ENCODE assay signal across 8 cellular contexts in genomic region chr2:218860950-218861381, GRCh38. TPM values are rescaled to one million over a fixed set of nuclear protein-coding genes. Genes with fewer than 3 reads are reported as not detected.
DNase-seq lines count a peak whose midpoint lies in the region; ATAC-seq and TF ChIP-seq lines count a peak whose summit lies in the region.

No MANE protein-coding gene starts in this region.

- peaks cover 68% of the 10 kb centered on the region for H3K27me3 ChIP-seq in hepatocyte

- H3K27ac Mint-ChIP-seq in stimulated activated effector memory CD8-positive, alpha-beta T cell treated with anti-CD3 and anti-CD28 coated beads, Interleukin-12 subunit alpha, Interleukin-12 subunit beta, amount 100 ng/mL, for 72 hours, result no peak overlapping the region
- H3K27ac Mint-ChIP-seq in stimulated activated naive CD8-positive, alpha-beta T cell treated with anti-CD3 and anti-CD28 coated beads, Interleukin-15, amount 100 ng/mL, for 72 hours, result no peak overlapping the region

- DNase-seq in COLO668 (lab: John Stamatoyannopoulos, UW; ENCODE audit: unreplicated experiment) (peak; percentile 26), NCI-H1092 treated with DMSO at 0.1 percent for 48 hours (lab: John Stamatoyannopoulos, UW) (peak; percentile 77), UCSD-AML1 (lab: John Stamatoyannopoulos, UW; ENCODE audit: unreplicated experiment) (peak; percentile 48), hepatocyte (ENCODE audit: low spot score) (peak; percentile 71)
- no peak for DNase-seq in stimulated activated effector memory CD8-positive, alpha-beta T cell treated with anti-CD3 and anti-CD28 coated beads, Interleukin-12 subunit alpha, Interleukin-12 subunit beta, amount 100 ng/mL, for 72 hours (ENCODE audit: low spot score in 2 of 2)
- no peak for DNase-seq in stimulated activated naive CD8-positive, alpha-beta T cell treated with anti-CD3 and anti-CD28 coated beads, Interleukin-15, amount 100 ng/mL, for 72 hours

- H3K36me3 Mint-ChIP-seq in stimulated activated effector memory CD8-positive, alpha-beta T cell treated with anti-CD3 and anti-CD28 coated beads, Interleukin-12 subunit alpha, Interleukin-12 subunit beta, amount 100 ng/mL, for 72 hours, result no peaks in the 10 kb centered on the region

- peaks cover 25% of the 10 kb centered on the region for H3K4me1 Mint-ChIP-seq in stimulated activated effector memory CD8-positive, alpha-beta T cell treated with anti-CD3 and anti-CD28 coated beads, Interleukin-12 subunit alpha, Interleukin-12 subunit beta, amount 100 ng/mL, for 72 hours
- peaks cover 30% of the 10 kb centered on the region for H3K4me1 Mint-ChIP-seq in stimulated activated naive CD8-positive, alpha-beta T cell treated with anti-CD3 and anti-CD28 coated beads, Interleukin-15, amount 100 ng/mL, for 72 hours

- H3K4me3 ChIP-seq in hepatocyte, result no peak overlapping the region

- H3K9me3 Mint-ChIP-seq in stimulated activated effector memory CD8-positive, alpha-beta T cell treated with anti-CD3 and anti-CD28 coated beads, Interleukin-12 subunit alpha, Interleukin-12 subunit beta, amount 100 ng/mL, for 72 hours, result no peaks in the 10 kb centered on the region
- H3K9me3 Mint-ChIP-seq in stimulated activated naive CD8-positive, alpha-beta T cell treated with anti-CD3 and anti-CD28 coated beads, Interleukin-15, amount 100 ng/mL, for 72 hours, result no peaks in the 10 kb centered on the region

- H3K27ac ChIP-seq in hepatocyte, result no peak overlapping the region

- no peaks in the 10 kb centered on the region for H3K9me2 ChIP-seq in hepatocyte (replicated peaks; ENCODE audit: insufficient read depth)

- peaks cover 23% of the 10 kb centered on the region for H3K4me1 ChIP-seq in hepatocyte (ENCODE audit: insufficient read depth)

- H2AFZ ChIP-seq in hepatocyte, result no peak overlapping the region

- no peaks in the 10 kb centered on the region for H3K9me3 ChIP-seq in hepatocyte (ENCODE audit: low read depth)

- H3K4me3 Mint-ChIP-seq in stimulated activated effector memory CD8-positive, alpha-beta T cell treated with anti-CD3 and anti-CD28 coated beads, Interleukin-12 subunit alpha, Interleukin-12 subunit beta, amount 100 ng/mL, for 72 hours, result peak overlapping the region; percentile 67
- peak overlapping the region in 1 of 2 donors; percentile 25 for H3K4me3 Mint-ChIP-seq in stimulated activated naive CD8-positive, alpha-beta T cell treated with anti-CD3 and anti-CD28 coated beads, Interleukin-15, amount 100 ng/mL, for 72 hours

- H4K20me1 ChIP-seq in hepatocyte (ENCODE audit: insufficient read depth, poor library complexity, severe bottlenecking), result no peaks in the 10 kb centered on the region

- H3K36me3 ChIP-seq in hepatocyte (replicated peaks; ENCODE audit: insufficient read depth, low read depth), result no peaks in the 10 kb centered on the region

- ATAC-seq in stimulated activated effector memory CD8-positive, alpha-beta T cell treated with anti-CD3 and anti-CD28 coated beads, Interleukin-12 subunit alpha, Interleukin-12 subunit beta, amount 100 ng/mL, for 72 hours, result no peak
- no peak for ATAC-seq in stimulated activated naive CD8-positive, alpha-beta T cell treated with anti-CD3 and anti-CD28 coated beads, Interleukin-15, amount 100 ng/mL, for 72 hours
- ATAC-seq in GM18498 (IDR thresholded peaks at IDR 0.05; ENCODE audit: unreplicated experiment), result no peak
- no peak for ATAC-seq in GM18873 (IDR thresholded peaks at IDR 0.05; ENCODE audit: low FRiP score, unreplicated experiment)

- H3K79me2 ChIP-seq in hepatocyte, result no peaks in the 10 kb centered on the region

- peak overlapping the region; percentile 84 for H3K4me2 ChIP-seq in hepatocyte

- no peak for TF ChIP-seq CTCF in hepatocyte (IDR thresholded peaks at IDR 0.05; ENCODE audit: poor library complexity)

- under 1% methylated on average over 21 of the region's 21 CpGs for WGBS in hepatocyte (ENCODE audit: low lambda C conversion rate, missing lambda C conversion rate)

- H3K27me3 Mint-ChIP-seq in stimulated activated naive CD8-positive, alpha-beta T cell treated with anti-CD3 and anti-CD28 coated beads, Interleukin-15, amount 100 ng/mL, for 72 hours, result peaks cover 98% of the 10 kb centered on the region

RNA-seq across cellular contexts. Expression of gene WNT6, which starts 1.4 kb away (rescaled TPM):
- 7.1 and 11.3 TPM in 2 replicates for total RNA-seq in hepatocyte
- polyA plus RNA-seq in hepatocyte, result 22.8 and 39.3 TPM in 2 replicates

RNA-seq across cellular contexts. Expression of gene WNT10A, which starts 19.7 kb away (rescaled TPM):
- 1.9 and 2.3 TPM in 2 replicates for total RNA-seq in hepatocyte
- 1.9 and 5.7 TPM in 2 replicates for polyA plus RNA-seq in hepatocyte

RNA-seq across cellular contexts. Expression of gene PRKAG3, which starts 29.4 kb away (rescaled TPM):
- not detected in 2 replicates for total RNA-seq in hepatocyte
- polyA plus RNA-seq in hepatocyte, result 0.23 TPM in 1 of 2 replicates, not detected in the other

Comparison
In these comparisons a context has a peak if more than half of its experiments do, and no peak if none do; other contexts are left out.
1. DNase-seq: peak in COLO668 (single experiment), NCI-H1092 treated with DMSO at 0.1 percent for 48 hours (single experiment), UCSD-AML1 (single experiment) and hepatocyte (single experiment); none in stimulated activated effector memory CD8-positive, alpha-beta T cell treated with anti-CD3 and anti-CD28 coated beads, Interleukin-12 subunit alpha, Interleukin-12 subunit beta, amount 100 ng/mL, for 72 hours (0 of 2) and stimulated activated naive CD8-positive, alpha-beta T cell treated with anti-CD3 and anti-CD28 coated beads, Interleukin-15, amount 100 ng/mL, for 72 hours (0 of 2).